Comparison of ENCODE assay signal across 8 cellular contexts in the genomic region with DNA sequence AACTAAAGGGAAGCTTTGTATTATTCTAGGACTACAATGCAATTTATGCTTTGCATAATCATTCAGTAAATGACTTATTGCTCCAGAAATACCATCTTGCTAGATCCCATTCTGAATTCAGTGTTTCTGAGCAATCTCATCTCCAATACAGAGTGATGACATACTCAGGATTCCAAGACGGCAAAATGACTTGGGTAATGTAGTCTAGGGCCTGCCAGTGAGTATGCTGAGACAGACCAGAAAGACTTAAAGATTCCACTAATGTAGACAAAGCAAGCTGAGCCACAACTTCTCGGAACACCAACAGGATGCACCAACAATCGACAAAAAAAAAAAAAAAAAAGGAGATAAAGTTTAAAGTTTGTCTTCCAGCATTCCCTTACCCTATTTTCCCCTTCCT. TPM values are rescaled to one million over a fixed set of nuclear protein-coding genes. Genes with fewer than 3 reads are reported as not detected.
DNase-seq lines count a peak whose midpoint lies in the region; ATAC-seq and TF ChIP-seq lines count a peak whose summit lies in the region.

No MANE protein-coding gene starts in this region.

- TF ChIP-seq CTCF in heart left ventricle (IDR thresholded peaks at IDR 0.05) = no peak

- H3K9me3 Mint-ChIP-seq in activated naive CD8-positive, alpha-beta T cell treated with anti-CD3 and anti-CD28 coated beads for 36 hours = no peaks in the 10 kb centered on the region
- no peaks in the 10 kb centered on the region for H3K9me3 Mint-ChIP-seq in stimulated activated naive B cell treated with anti-CD40 and anti-IgM and Interleukin-4, amounts not matched to agents 10 μg/mL and 1 μg/mL and 100 μg/mL, for 72 hours

- no peak for DNase-seq in heart left ventricle
- no peak for DNase-seq in left ventricle myocardium superior
- no peak for DNase-seq in activated naive CD8-positive, alpha-beta T cell treated with anti-CD3 and anti-CD28 coated beads for 36 hours
- DNase-seq in stimulated activated naive B cell treated with anti-CD40 and anti-IgM and Interleukin-4, amounts not matched to agents 10 μg/mL and 1 μg/mL and 100 μg/mL, for 72 hours = no peak
- no peak for DNase-seq in NCI-H446 treated with DMSO at 0.1 percent for 48 hours (lab: John Stamatoyannopoulos, UW)
- no peak for DNase-seq in activated gamma-delta T cell (lab: John Stamatoyannopoulos, UW)

- H3K27ac ChIP-seq in heart left ventricle (peak overlapping the region; percentile 82 to 95 (median 93)), iPS-20b (ENCODE audit: low read length) (peak overlapping the region; percentile 52)

- H3K4me3 Mint-ChIP-seq in activated naive CD8-positive, alpha-beta T cell treated with anti-CD3 and anti-CD28 coated beads for 36 hours = peak overlapping the region; percentile 81
- peak overlapping the region; percentile 81 to 83 for H3K4me3 Mint-ChIP-seq in stimulated activated naive B cell treated with anti-CD40 and anti-IgM and Interleukin-4, amounts not matched to agents 10 μg/mL and 1 μg/mL and 100 μg/mL, for 72 hours

- H3K4me3 ChIP-seq in heart left ventricle (peak overlapping the region; percentile 72 to 98 (median 84)), iPS-20b (ENCODE audit: low read length) (peak overlapping the region; percentile 78)

- ATAC-seq in heart left ventricle (no peak), left ventricle myocardium superior (no peak), HG03354 (IDR thresholded peaks at IDR 0.05; ENCODE audit: poor library complexity, severe bottlenecking, unreplicated experiment) (no peak)
- no peak for ATAC-seq in stimulated activated naive B cell treated with anti-CD40 and anti-IgM and Interleukin-4, amounts not matched to agents 10 μg/mL and 1 μg/mL and 100 μg/mL, for 72 hours (replicated peaks)

- WGBS in heart left ventricle, 4 donors = 22 to 32% (median 24%) methylated on average over 3 of the region's 3 CpGs

- TF ChIP-seq POLR2A in heart left ventricle (IDR thresholded peaks at IDR 0.05) = no peak

- H3K36me3 ChIP-seq in heart left ventricle = peaks cover 0 to 9% (median 0%) of the 10 kb centered on the region in 9 donors
- H3K36me3 ChIP-seq in iPS-20b (ENCODE audit: insufficient read depth, low read depth, low read length) = peaks cover 10% of the 10 kb centered on the region; the same call in 1 of the 2 replicates

- H3K36me3 Mint-ChIP-seq in activated naive CD8-positive, alpha-beta T cell treated with anti-CD3 and anti-CD28 coated beads for 36 hours = peaks cover 19% of the 10 kb centered on the region
- peaks cover 0 to 2% of the 10 kb centered on the region in 2 donors for H3K36me3 Mint-ChIP-seq in stimulated activated naive B cell treated with anti-CD40 and anti-IgM and Interleukin-4, amounts not matched to agents 10 μg/mL and 1 μg/mL and 100 μg/mL, for 72 hours

- H3K9me3 ChIP-seq in heart left ventricle (no peaks in the 10 kb centered on the region), iPS-20b (ENCODE audit: insufficient read depth, low read depth, low read length) (no peaks in the 10 kb centered on the region)

- H3K4me1 ChIP-seq in heart left ventricle = peaks cover 10 to 39% (median 33%) of the 10 kb centered on the region in 12 donors
- H3K4me1 ChIP-seq in iPS-20b (ENCODE audit: insufficient read depth, low read length) = peaks cover 23% of the 10 kb centered on the region

- intact Hi-C loops in heart left ventricle (cut with DNase I) = loop anchor here (1.0 to 10.0 kb wide), 14 partner anchors 35 to 390 kb away; a partner anchor contains a TSS
- intact Hi-C loops in left ventricle myocardium superior (cut with micrococcal nuclease) = no loop called here

- peak overlapping the region; percentile 85 for H3K27ac Mint-ChIP-seq in activated naive CD8-positive, alpha-beta T cell treated with anti-CD3 and anti-CD28 coated beads for 36 hours
- peak overlapping the region; percentile 89 for H3K27ac Mint-ChIP-seq in stimulated activated naive B cell treated with anti-CD40 and anti-IgM and Interleukin-4, amounts not matched to agents 10 μg/mL and 1 μg/mL and 100 μg/mL, for 72 hours

- H3K9ac ChIP-seq in iPS-20b (ENCODE audit: low read depth, low read length) = peak overlapping the region; percentile 83

- no peaks in the 10 kb centered on the region for H3K27me3 ChIP-seq in heart left ventricle
- no peaks in the 10 kb centered on the region for H3K27me3 ChIP-seq in iPS-20b (ENCODE audit: insufficient read depth, low read length)

- H3K27me3 Mint-ChIP-seq in activated naive CD8-positive, alpha-beta T cell treated with anti-CD3 and anti-CD28 coated beads for 36 hours = no peaks in the 10 kb centered on the region
- no peaks in the 10 kb centered on the region for H3K27me3 Mint-ChIP-seq in stimulated activated naive B cell treated with anti-CD40 and anti-IgM and Interleukin-4, amounts not matched to agents 10 μg/mL and 1 μg/mL and 100 μg/mL, for 72 hours

- peaks cover 44% of the 10 kb centered on the region for H3K4me1 Mint-ChIP-seq in activated naive CD8-positive, alpha-beta T cell treated with anti-CD3 and anti-CD28 coated beads for 36 hours
- H3K4me1 Mint-ChIP-seq in stimulated activated naive B cell treated with anti-CD40 and anti-IgM and Interleukin-4, amounts not matched to agents 10 μg/mL and 1 μg/mL and 100 μg/mL, for 72 hours = peaks cover 21 to 39% of the 10 kb centered on the region in 2 donors

RNA-seq across cellular contexts. Expression of a gene that starts 0.9 kb away (rescaled TPM):
- 10 to 100 TPM; 20.7 to 34.8 (median 30.5) TPM for total RNA-seq in heart left ventricle
- polyA plus RNA-seq in heart left ventricle = 10 to 100 TPM in 1 of 2 donors, 1 to 10 TPM in 1; 5.8 to 14.0 TPM
- total RNA-seq in left ventricle myocardium superior = 29.3 TPM
- 10 to 100 TPM; 22.9 to 23.9 TPM for total RNA-seq in activated naive CD8-positive, alpha-beta T cell treated with anti-CD3 and anti-CD28 coated beads for 36 hours
